Comparison of ENCODE assay signal across 8 cellular contexts in the genomic region with DNA sequence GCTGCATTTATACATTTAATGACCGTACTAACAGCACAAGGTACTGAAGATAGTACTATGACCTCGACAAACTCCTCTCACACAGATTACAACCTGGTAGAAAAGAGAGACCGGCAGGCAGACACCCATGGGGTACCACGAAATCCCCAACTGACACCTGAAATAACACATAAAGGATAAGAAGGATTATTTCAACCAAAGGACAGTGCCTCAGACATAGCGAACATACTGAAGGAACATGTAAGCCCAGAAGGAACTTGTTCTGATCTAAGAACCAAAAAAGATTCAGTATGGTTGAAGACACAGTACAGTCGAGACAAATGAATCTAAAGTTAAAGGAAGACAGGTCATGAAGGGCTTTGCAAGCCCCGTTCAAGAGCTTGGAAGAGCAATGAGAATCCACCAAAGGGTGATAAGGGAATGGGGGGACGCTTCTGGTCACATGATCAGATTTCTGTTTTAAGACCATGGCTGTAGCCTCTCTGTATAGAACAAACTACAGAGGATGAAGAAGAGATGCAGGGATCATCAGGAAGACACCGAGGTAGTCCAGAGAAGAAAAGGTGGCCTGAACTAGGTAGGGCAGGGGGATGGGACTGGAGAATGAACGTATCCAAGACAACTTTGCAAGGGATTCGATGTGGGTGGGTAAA. TPM values are rescaled to one million over a fixed set of nuclear protein-coding genes. Genes with fewer than 3 reads are reported as not detected.
DNase-seq lines count a peak whose midpoint lies in the region; ATAC-seq, FAIRE-seq and TF ChIP-seq lines count a peak whose summit lies in the region.

No MANE protein-coding gene starts in this region.

- peaks cover 4% of the 10 kb centered on the region; the same call in 1 of the 2 replicates for H3F3A ChIP-seq in GM23338 (replicated peaks; ENCODE audit: low read depth)

- no peaks in the 10 kb centered on the region for H3K9me3 ChIP-seq in sigmoid colon

- peak overlapping the region; percentile 88; the same call in 1 of the 2 replicates for H2AFZ ChIP-seq in GM23338

- ATAC-seq in GM23338: no peak
- ATAC-seq in T-cell (replicated peaks in 1 of 4): no peak
- no peak for ATAC-seq in HG02763 (IDR thresholded peaks at IDR 0.05; ENCODE audit: unreplicated experiment)
- no peak for ATAC-seq in GM21360 (IDR thresholded peaks at IDR 0.05; ENCODE audit: unreplicated experiment)

- no peaks in the 10 kb centered on the region; the same call in 2 of the 3 replicates for H3K9me3 Mint-ChIP-seq in GM23338
- H3K9me3 Mint-ChIP-seq in T-cell: no peaks in the 10 kb centered on the region

- H3K4me3 ChIP-seq in GM23338: peak overlapping the region; percentile 99
- H3K4me3 ChIP-seq in sigmoid colon: peak overlapping the region; percentile 95 to 99 (median 99)

- H3K79me2 ChIP-seq in GM23338 (replicated peaks; ENCODE audit: insufficient read depth): peaks cover 57% of the 10 kb centered on the region

- CTCF ChIA-PET in T-cell (lab: Charles Lee): interaction anchor here in 1 of 2 donors (0.7 to 1.2 kb wide), 2 partner anchors 27 to 93 kb away, joined by 3 read pairs; no protein-coding TSS in a partner anchor

- H3K36me3 Mint-ChIP-seq in GM23338 (ENCODE audit: low read depth) (peaks cover 22% of the 10 kb centered on the region), T-cell (peaks cover 9% of the 10 kb centered on the region)

- no peak for FAIRE-seq in urothelium cell line (lab: Jason Lieb, UNC)

- no peak for TF ChIP-seq POLR2A in sigmoid colon (IDR thresholded peaks at IDR 0.05)

- TF ChIP-seq EP300 in sigmoid colon (IDR thresholded peaks at IDR 0.05): no peak

- H3K9me2 ChIP-seq in GM23338 (ENCODE audit: insufficient read depth): no peaks in the 10 kb centered on the region

- H3K27ac ChIP-seq in GM23338 (ENCODE audit: low read depth) (no peak overlapping the region), sigmoid colon (peak overlapping the region; percentile 94 to 98 (median 97))

- peak overlapping the region; percentile 92 for H3K4me3 Mint-ChIP-seq in GM23338
- peak overlapping the region; percentile 90 to 97 (median 90) for H3K4me3 Mint-ChIP-seq in T-cell

- H3K4me1 ChIP-seq in GM23338 (ENCODE audit: insufficient read depth) (peaks cover 21% of the 10 kb centered on the region), sigmoid colon (peaks cover 0 to 42% (median 26%) of the 10 kb centered on the region in 4 donors)

- WGBS in sigmoid colon, 2 donors: 35 to 42% methylated on average over 11 of the region's 11 CpGs

- TF ChIP-seq CTCF in GM23338 (conservative IDR thresholded peaks at IDR 0.05; ENCODE audit: low read depth in 2 of 2) (no peak), sigmoid colon (IDR thresholded peaks at IDR 0.05) (no peak)

- peak overlapping the region; percentile 99 for H3K4me2 ChIP-seq in GM23338

- POLR2A ChIA-PET in T-cell (lab: Charles Lee): interaction anchor here (0.6 kb wide), 3 partner anchors 29 to 265 kb away, joined by 3 to 6 read pairs (median 4); no protein-coding TSS in a partner anchor

- DNase-seq in GM23338 (ENCODE audit: low spot score) (no peak), T-cell (no peak), fibroblast of peridontal ligament (ENCODE audit: extremely low read depth) (peak; percentile 20), sigmoid colon (no peak), urothelium cell line (ENCODE audit: low spot score) (no peak), GDM1 (lab: John Stamatoyannopoulos, UW) (no peak)

- H3K27ac Mint-ChIP-seq in GM23338 (peak overlapping the region; percentile 63), T-cell (peak overlapping the region; percentile 53 to 80)

- intact Hi-C loops in sigmoid colon (cut with DNase I): no loop called here

- H3K36me3 ChIP-seq in GM23338 (ENCODE audit: insufficient read depth) (no peaks in the 10 kb centered on the region), sigmoid colon (peaks cover 0 to 17% (median 8%) of the 10 kb centered on the region in 4 donors)

- H3K4me1 Mint-ChIP-seq in GM23338: peaks cover 31% of the 10 kb centered on the region
- peaks cover 49 to 59% (median 59%) of the 10 kb centered on the region in 3 donors for H3K4me1 Mint-ChIP-seq in T-cell

- H3K27me3 Mint-ChIP-seq in GM23338 (ENCODE audit: insufficient read depth, low read depth, poor library complexity): peaks cover 10% of the 10 kb centered on the region
- H3K27me3 Mint-ChIP-seq in T-cell: no peaks in the 10 kb centered on the region

- H4K20me1 ChIP-seq in GM23338 (replicated peaks; ENCODE audit: insufficient read depth): peaks cover 23% of the 10 kb centered on the region

- H3K27me3 ChIP-seq in GM23338 (ENCODE audit: insufficient read depth) (no peaks in the 10 kb centered on the region), sigmoid colon (no peaks in the 10 kb centered on the region)

TF ChIP-seq in GM23338, 12 proteins besides CTCF, POLR2A, EP300 and RAD21 (continues in another document):
- TF ChIP-seq JUNB (IDR thresholded peaks at IDR 0.05; ENCODE audit: unreplicated experiment) (no peak), NANOG (IDR thresholded peaks at IDR 0.05; ENCODE audit: borderline replicate concordance) (no peak), EZH2 (IDR thresholded peaks at IDR 0.05; ENCODE audit: low read depth, unreplicated experiment) (no peak), EZH2phosphoT487 (IDR thresholded peaks at IDR 0.05; ENCODE audit: unreplicated experiment) (no peak), POLR2AphosphoS5 (IDR thresholded peaks at IDR 0.05; ENCODE audit: low read depth) (no peak)
- TF ChIP-seq, protein P1, sequence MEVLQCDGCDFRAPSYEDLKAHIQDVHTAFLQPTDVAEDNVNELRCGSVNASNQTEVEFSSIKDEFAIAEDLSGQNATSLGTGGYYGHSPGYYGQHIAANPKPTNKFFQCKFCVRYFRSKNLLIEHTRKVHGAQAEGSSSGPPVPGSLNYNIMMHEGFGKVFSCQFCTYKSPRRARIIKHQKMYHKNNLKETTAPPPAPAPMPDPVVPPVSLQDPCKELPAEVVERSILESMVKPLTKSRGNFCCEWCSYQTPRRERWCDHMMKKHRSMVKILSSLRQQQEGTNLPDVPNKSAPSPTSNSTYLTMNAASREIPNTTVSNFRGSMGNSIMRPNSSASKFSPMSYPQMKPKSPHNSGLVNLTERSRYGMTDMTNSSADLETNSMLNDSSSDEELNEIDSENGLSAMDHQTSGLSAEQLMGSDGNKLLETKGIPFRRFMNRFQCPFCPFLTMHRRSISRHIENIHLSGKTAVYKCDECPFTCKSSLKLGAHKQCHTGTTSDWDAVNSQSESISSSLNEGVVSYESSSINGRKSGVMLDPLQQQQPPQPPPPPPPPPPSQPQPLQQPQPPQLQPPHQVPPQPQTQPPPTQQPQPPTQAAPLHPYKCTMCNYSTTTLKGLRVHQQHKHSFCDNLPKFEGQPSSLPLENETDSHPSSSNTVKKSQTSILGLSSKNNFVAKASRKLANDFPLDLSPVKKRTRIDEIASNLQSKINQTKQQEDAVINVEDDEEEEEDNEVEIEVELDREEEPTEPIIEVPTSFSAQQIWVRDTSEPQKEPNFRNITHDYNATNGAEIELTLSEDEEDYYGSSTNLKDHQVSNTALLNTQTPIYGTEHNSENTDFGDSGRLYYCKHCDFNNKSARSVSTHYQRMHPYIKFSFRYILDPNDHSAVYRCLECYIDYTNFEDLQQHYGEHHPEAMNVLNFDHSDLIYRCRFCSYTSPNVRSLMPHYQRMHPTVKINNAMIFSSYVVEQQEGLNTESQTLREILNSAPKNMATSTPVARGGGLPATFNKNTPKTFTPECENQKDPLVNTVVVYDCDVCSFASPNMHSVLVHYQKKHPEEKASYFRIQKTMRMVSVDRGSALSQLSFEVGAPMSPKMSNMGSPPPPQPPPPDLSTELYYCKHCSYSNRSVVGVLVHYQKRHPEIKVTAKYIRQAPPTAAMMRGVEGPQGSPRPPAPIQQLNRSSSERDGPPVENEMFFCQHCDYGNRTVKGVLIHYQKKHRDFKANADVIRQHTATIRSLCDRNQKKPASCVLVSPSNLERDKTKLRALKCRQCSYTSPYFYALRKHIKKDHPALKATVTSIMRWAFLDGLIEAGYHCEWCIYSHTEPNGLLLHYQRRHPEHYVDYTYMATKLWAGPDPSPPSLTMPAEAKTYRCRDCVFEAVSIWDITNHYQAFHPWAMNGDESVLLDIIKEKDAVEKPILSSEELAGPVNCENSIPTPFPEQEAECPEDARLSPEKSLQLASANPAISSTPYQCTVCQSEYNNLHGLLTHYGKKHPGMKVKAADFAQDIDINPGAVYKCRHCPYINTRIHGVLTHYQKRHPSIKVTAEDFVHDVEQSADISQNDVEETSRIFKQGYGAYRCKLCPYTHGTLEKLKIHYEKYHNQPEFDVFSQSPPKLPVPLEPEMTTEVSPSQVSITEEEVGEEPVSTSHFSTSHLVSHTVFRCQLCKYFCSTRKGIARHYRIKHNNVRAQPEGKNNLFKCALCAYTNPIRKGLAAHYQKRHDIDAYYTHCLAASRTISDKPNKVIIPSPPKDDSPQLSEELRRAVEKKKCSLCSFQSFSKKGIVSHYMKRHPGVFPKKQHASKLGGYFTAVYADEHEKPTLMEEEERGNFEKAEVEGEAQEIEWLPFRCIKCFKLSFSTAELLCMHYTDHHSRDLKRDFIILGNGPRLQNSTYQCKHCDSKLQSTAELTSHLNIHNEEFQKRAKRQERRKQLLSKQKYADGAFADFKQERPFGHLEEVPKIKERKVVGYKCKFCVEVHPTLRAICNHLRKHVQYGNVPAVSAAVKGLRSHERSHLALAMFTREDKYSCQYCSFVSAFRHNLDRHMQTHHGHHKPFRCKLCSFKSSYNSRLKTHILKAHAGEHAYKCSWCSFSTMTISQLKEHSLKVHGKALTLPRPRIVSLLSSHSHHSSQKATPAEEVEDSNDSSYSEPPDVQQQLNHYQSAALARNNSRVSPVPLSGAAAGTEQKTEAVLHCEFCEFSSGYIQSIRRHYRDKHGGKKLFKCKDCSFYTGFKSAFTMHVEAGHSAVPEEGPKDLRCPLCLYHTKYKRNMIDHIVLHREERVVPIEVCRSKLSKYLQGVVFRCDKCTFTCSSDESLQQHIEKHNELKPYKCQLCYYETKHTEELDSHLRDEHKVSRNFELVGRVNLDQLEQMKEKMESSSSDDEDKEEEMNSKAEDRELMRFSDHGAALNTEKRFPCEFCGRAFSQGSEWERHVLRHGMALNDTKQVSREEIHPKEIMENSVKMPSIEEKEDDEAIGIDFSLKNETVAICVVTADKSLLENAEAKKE (CRISPR knock-in tag; IDR thresholded peaks at IDR 0.05): no peak

RNA-seq across cellular contexts. Expression of a gene that starts 0.9 kb away (rescaled TPM):
- total RNA-seq in GM23338 (2014; rRNA removed; shearing (Covaris generic)): 55.1 and 62.0 TPM in 2 replicates
- polyA plus RNA-seq in GM23338 (2016; fragmentation: Nextera tagmentation; extraction: Ambion mirVana) (91.9 and 97.5 TPM in 2 replicates), sigmoid colon (10 to 100 TPM; 13.4 to 31.6 (median 15.6) TPM)
- total RNA-seq in T-cell (10 to 100 TPM; 30.8 to 44.0 (median 35.2) TPM), sigmoid colon (10 to 100 TPM; 50.1 to 75.7 (median 68.6) TPM)

RNA-seq across cellular contexts. Expression of a gene that starts 26.3 kb away (rescaled TPM):
- 10.5 and 16.9 TPM in 2 replicates for total RNA-seq in GM23338 (2014; rRNA removed; shearing (Covaris generic))
- 3.2 and 3.8 TPM in 2 replicates for polyA plus RNA-seq in GM23338 (2016; fragmentation: Nextera tagmentation; extraction: Ambion mirVana)
- 10 to 100 TPM; 38.9 to 52.6 (median 43.7) TPM for total RNA-seq in T-cell
- total RNA-seq in sigmoid colon: 10 to 100 TPM; 11.7 to 21.9 (median 14.8) TPM
- polyA plus RNA-seq in sigmoid colon: 10 to 100 TPM; 18.6 to 29.4 (median 20.1) TPM
